In genomic region chr21:25977068-25977611, GRCh38 we compare ENCODE assay signal across 24 cellular contexts.
DNase-seq lines count a peak whose midpoint lies in the region; ATAC-seq and TF ChIP-seq lines count a peak whose summit lies in the region.
"Had no signal": no experiment of that assay in that cellular context is flagged by ENCODE, and none has a peak within 500 bp of the region (broad histone marks: within the 10 kb centered on the region; RNA-seq: fewer than 3 reads in every experiment).

No MANE protein-coding gene starts in this region.

- intact Hi-C loops in left ventricle myocardium inferior (cut with micrococcal nuclease), result no loop called here
- intact Hi-C loops in cardiac septum (cut with DNase I), result no loop called here

- H3K4me3 ChIP-seq in left ventricle myocardium inferior, result no peak overlapping the region
- no peak overlapping the region for H3K4me3 ChIP-seq in SK-N-SH (ENCODE audit: low read depth in 2 of 2, low read length in 1 of 2)
- H3K4me3 ChIP-seq: GM23248, SK-N-MC had no signal

- H3K4me2 ChIP-seq in SK-N-SH, result no peak overlapping the region

- CTCF ChIA-PET in SK-N-SH (lab: Yijun Ruan, JAX), result interaction anchor here (1.4 kb wide), 1 partner anchor 176 kb away, joined by 3 read pairs; no protein-coding TSS in a partner anchor

- ATAC-seq in HG03159 (IDR thresholded peaks at IDR 0.05; ENCODE audit: unreplicated experiment), result no peak
- ATAC-seq in activated CD4-positive, CD25-positive, alpha-beta regulatory T cell treated with anti-CD3 and anti-CD28 coated beads, Interleukin-2, amount 50 U/mL, for 24 hours, result no peak
- ATAC-seq: HepG2 had no signal

- H3K27ac ChIP-seq in left ventricle myocardium inferior (replicated peaks), result peak overlapping the region; percentile 6
- no peak overlapping the region for H3K27ac ChIP-seq in SK-N-SH (ENCODE audit: low read depth in 2 of 2, low read length in 1 of 2)
- H3K27ac ChIP-seq: C4-2B, GM23248, SK-N-MC had no signal

- H4K20me1 ChIP-seq in SK-N-SH (ENCODE audit: insufficient read depth), result no peaks in the 10 kb centered on the region

- TF ChIP-seq RAD21 in SK-N-SH (IDR thresholded peaks at IDR 0.05; ENCODE audit: low read length), result no peak

- TF ChIP-seq CTCF in left ventricle myocardium inferior (IDR thresholded peaks at IDR 0.05; ENCODE audit: borderline replicate concordance), result no peak
- TF ChIP-seq CTCF in glutamatergic neuron (IDR thresholded peaks at IDR 0.05; ENCODE audit: partially characterized antibody, unreplicated experiment), result no peak
- TF ChIP-seq CTCF in progenitor cell of endocrine pancreas (IDR thresholded peaks at IDR 0.05; ENCODE audit: unreplicated experiment), result no peak
- TF ChIP-seq CTCF in SK-N-SH (IDR thresholded peaks at IDR 0.05), result no peak

- H3K4me3 Mint-ChIP-seq in glutamatergic neuron (ENCODE audit: unreplicated experiment) (no peak overlapping the region), progenitor cell of endocrine pancreas (ENCODE audit: low read depth) (no peak overlapping the region)
- H3K4me3 Mint-ChIP-seq: B cell had no signal

- H3K4me1 Mint-ChIP-seq in glutamatergic neuron (ENCODE audit: low read depth, unreplicated experiment), result peaks cover 2% of the 10 kb centered on the region
- peaks cover 6% of the 10 kb centered on the region for H3K4me1 Mint-ChIP-seq in progenitor cell of endocrine pancreas (ENCODE audit: low read depth)
- H3K4me1 Mint-ChIP-seq: B cell had no signal

- H3K4me1 ChIP-seq in left ventricle myocardium inferior, result peaks cover 23% of the 10 kb centered on the region
- H3K4me1 ChIP-seq in SK-N-SH (ENCODE audit: control insufficient read depth in 1 of 2, insufficient read depth in 2 of 2, low read depth in 1 of 2, low read length in 1 of 2), result peaks cover 0 to 4% of the 10 kb centered on the region in 2 experiments; a peak in 2 of 4 replicates

- peak overlapping the region; percentile 8 for H3K27ac Mint-ChIP-seq in glutamatergic neuron (ENCODE audit: unreplicated experiment)
- H3K27ac Mint-ChIP-seq in progenitor cell of endocrine pancreas, result peak overlapping the region; percentile 43
- H3K27ac Mint-ChIP-seq: B cell had no signal

- H3K9me3 Mint-ChIP-seq in glutamatergic neuron (ENCODE audit: unreplicated experiment) (peaks cover 3% of the 10 kb centered on the region), progenitor cell of endocrine pancreas (ENCODE audit: low read depth) (no peaks in the 10 kb centered on the region)

- H3K27me3 Mint-ChIP-seq in glutamatergic neuron (ENCODE audit: unreplicated experiment), result peaks cover 2% of the 10 kb centered on the region
- H3K27me3 Mint-ChIP-seq in progenitor cell of endocrine pancreas, result no peaks in the 10 kb centered on the region
- H3K27me3 Mint-ChIP-seq: B cell had no signal

- H3K9ac ChIP-seq in SK-N-SH, result no peak overlapping the region
- H3K9ac ChIP-seq: GM23248 had no signal

- no peaks in the 10 kb centered on the region for H3F3A ChIP-seq in SK-N-SH (replicated peaks; ENCODE audit: insufficient read depth)

- no peak for TF ChIP-seq EP300 in SK-N-SH (IDR thresholded peaks at IDR 0.05; ENCODE audit: borderline replicate concordance in 1 of 2, low read depth in 1 of 2, low read length in 1 of 2)

- no peak for DNase-seq in left ventricle myocardium inferior
- no peak for DNase-seq in cardiac septum (ENCODE audit: low spot score)
- DNase-seq in glutamatergic neuron, result no peak
- no peak for DNase-seq in progenitor cell of endocrine pancreas (ENCODE audit: low spot score, unreplicated experiment)
- no peak for DNase-seq in SK-N-SH
- DNase-seq: DMS153, GM23248, H7, Karpas-422, NCI-H1092, NCI-H1417 treated with DMSO at 0.1 percent for 48 hours, NCI-H1694 treated with DMSO at 0.1 percent for 48 hours, NCI-H2081, NCI-H2171 treated with DMSO at 0.1 percent for 48 hours, NCI-H345, NCI-H510A treated with DMSO at 0.1 percent for 48 hours, NCI-H748 treated with DMSO at 0.1 percent for 48 hours, SIG-M5 had no signal

- H3K36me3 ChIP-seq in left ventricle myocardium inferior (peaks cover 61% of the 10 kb centered on the region), SK-N-SH (replicated peaks in 1 of 2; ENCODE audit: control insufficient read depth in 1 of 2, insufficient read depth in 2 of 2, low read length in 1 of 2) (peaks cover 64 to 71% of the 10 kb centered on the region in 2 experiments)

- H3K79me2 ChIP-seq in SK-N-SH (ENCODE audit: insufficient read depth), result no peaks in the 10 kb centered on the region

- no peaks in the 10 kb centered on the region for H3K27me3 ChIP-seq in left ventricle myocardium inferior (ENCODE audit: low read depth)
- no peaks in the 10 kb centered on the region for H3K27me3 ChIP-seq in SK-N-SH (ENCODE audit: insufficient read depth)

- POLR2A ChIA-PET in SK-N-SH (lab: Yijun Ruan, JAX), result no interaction called here

- no peak overlapping the region for H2AFZ ChIP-seq in SK-N-SH (ENCODE audit: low read depth)
- H2AFZ ChIP-seq: GM23248 had no signal

- no peaks in the 10 kb centered on the region for H3K9me3 ChIP-seq in left ventricle myocardium inferior (replicated peaks)
- H3K9me3 ChIP-seq in SK-N-SH, result no peaks in the 10 kb centered on the region

- H3K36me3 Mint-ChIP-seq in glutamatergic neuron (ENCODE audit: unreplicated experiment) (peaks cover 25% of the 10 kb centered on the region), progenitor cell of endocrine pancreas (ENCODE audit: insufficient read depth) (peaks cover 61% of the 10 kb centered on the region)

- H3K9me2 ChIP-seq in SK-N-SH, result no peaks in the 10 kb centered on the region

TF ChIP-seq in SK-N-SH, 30 proteins besides CTCF, POLR2A, EP300 and RAD21:
- TF ChIP-seq FOXJ3 (CRISPR knock-in tag; IDR thresholded peaks at IDR 0.05) (no peak), TCF12 (IDR thresholded peaks at IDR 0.05) (no peak), FOXM1 (IDR thresholded peaks at IDR 0.05; ENCODE audit: low read depth) (no peak), YY1 (IDR thresholded peaks at IDR 0.05; ENCODE audit: low read depth) (no peak), EZH2phosphoT487 (IDR thresholded peaks at IDR 0.05; ENCODE audit: borderline replicate concordance, low read depth) (no peak), NRF1 (IDR thresholded peaks at IDR 0.05; ENCODE audit: low read depth, low read length) (no peak), TEAD4 (IDR thresholded peaks at IDR 0.05; ENCODE audit: borderline replicate concordance, insufficient read depth) (no peak), JUND (IDR thresholded peaks at IDR 0.05) (no peak), RFX5 (IDR thresholded peaks at IDR 0.05; ENCODE audit: low read length) (no peak), TAF1 (IDR thresholded peaks at IDR 0.05; ENCODE audit: borderline replicate concordance, low read depth, low read length) (no peak), FOSL2 (IDR thresholded peaks at IDR 0.05; ENCODE audit: borderline replicate concordance, low read depth) (no peak), GATA2 (CRISPR knock-in tag; IDR thresholded peaks at IDR 0.05) (no peak), IRF3 (IDR thresholded peaks at IDR 0.05; ENCODE audit: low read depth, low read length) (no peak)
- TF ChIP-seq, protein P1, sequence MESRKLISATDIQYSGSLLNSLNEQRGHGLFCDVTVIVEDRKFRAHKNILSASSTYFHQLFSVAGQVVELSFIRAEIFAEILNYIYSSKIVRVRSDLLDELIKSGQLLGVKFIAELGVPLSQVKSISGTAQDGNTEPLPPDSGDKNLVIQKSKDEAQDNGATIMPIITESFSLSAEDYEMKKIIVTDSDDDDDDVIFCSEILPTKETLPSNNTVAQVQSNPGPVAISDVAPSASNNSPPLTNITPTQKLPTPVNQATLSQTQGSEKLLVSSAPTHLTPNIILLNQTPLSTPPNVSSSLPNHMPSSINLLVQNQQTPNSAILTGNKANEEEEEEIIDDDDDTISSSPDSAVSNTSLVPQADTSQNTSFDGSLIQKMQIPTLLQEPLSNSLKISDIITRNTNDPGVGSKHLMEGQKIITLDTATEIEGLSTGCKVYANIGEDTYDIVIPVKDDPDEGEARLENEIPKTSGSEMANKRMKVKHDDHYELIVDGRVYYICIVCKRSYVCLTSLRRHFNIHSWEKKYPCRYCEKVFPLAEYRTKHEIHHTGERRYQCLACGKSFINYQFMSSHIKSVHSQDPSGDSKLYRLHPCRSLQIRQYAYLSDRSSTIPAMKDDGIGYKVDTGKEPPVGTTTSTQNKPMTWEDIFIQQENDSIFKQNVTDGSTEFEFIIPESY (IDR thresholded peaks at IDR 0.05; ENCODE audit: borderline replicate concordance, low read depth), result no peak
